ENCODE assay signal across 8 cellular contexts in genomic region chr19:6767081-6767356, GRCh38. TPM values are rescaled to one million over a fixed set of nuclear protein-coding genes. Genes with fewer than 3 reads are reported as not detected.
DNase-seq lines count a peak whose midpoint lies in the region; ATAC-seq and TF ChIP-seq lines count a peak whose summit lies in the region.

No MANE protein-coding gene starts in this region.

- peak overlapping the region; percentile 91 for H3K27ac Mint-ChIP-seq in activated naive CD4-positive, alpha-beta T cell treated with anti-CD3 and anti-CD28 coated beads for 36 hours
- H3K27ac Mint-ChIP-seq in activated naive CD4-positive, alpha-beta T cell treated with anti-CD3 and anti-CD28 coated beads, Interleukin-2, amount 50 U/mL, for 72 hours: peak overlapping the region; percentile 47 to 82

- peaks cover 6% of the 10 kb centered on the region for H3K36me3 Mint-ChIP-seq in activated naive CD4-positive, alpha-beta T cell treated with anti-CD3 and anti-CD28 coated beads for 36 hours (ENCODE audit: low read depth)
- H3K36me3 Mint-ChIP-seq in activated naive CD4-positive, alpha-beta T cell treated with anti-CD3 and anti-CD28 coated beads, Interleukin-2, amount 50 U/mL, for 72 hours: peaks cover 8 to 12% of the 10 kb centered on the region in 2 donors

- no peaks in the 10 kb centered on the region for H3K27me3 ChIP-seq in lung (ENCODE audit: control insufficient read depth, insufficient read depth)

- peak overlapping the region; percentile 19 for H3K4me3 ChIP-seq in lung

- CTCF ChIA-PET in activated naive CD4-positive, alpha-beta T cell treated with anti-CD3 and anti-CD28 coated beads for 36 hours (lab: Charles Lee): interaction anchor here (2.8 kb wide), 1 partner anchor 96 kb away, joined by 11 read pairs; no protein-coding TSS in a partner anchor

- H3K4me1 Mint-ChIP-seq in activated naive CD4-positive, alpha-beta T cell treated with anti-CD3 and anti-CD28 coated beads for 36 hours (ENCODE audit: low read depth): peaks cover 37% of the 10 kb centered on the region

- peak overlapping the region; percentile 94 for H3K4me3 Mint-ChIP-seq in activated naive CD4-positive, alpha-beta T cell treated with anti-CD3 and anti-CD28 coated beads for 36 hours

- H3K9me3 ChIP-seq in lung (ENCODE audit: control insufficient read depth in 2 of 2, insufficient read depth in 1 of 2, low read length in 1 of 2): no peaks in the 10 kb centered on the region

- no peaks in the 10 kb centered on the region for H3K27me3 Mint-ChIP-seq in activated naive CD4-positive, alpha-beta T cell treated with anti-CD3 and anti-CD28 coated beads for 36 hours (ENCODE audit: low read depth)

- 1% methylated on average over 15 of the region's 15 CpGs for WGBS in lung, 2 donors

- intact Hi-C loops in activated naive CD4-positive, alpha-beta T cell treated with anti-CD3 and anti-CD28 coated beads for 36 hours (cut with micrococcal nuclease): loop anchor here (1.0 kb wide), 8 partner anchors 14 to 395 kb away; partner anchors contain the start of genes ALKBH7 and GPR108

- peak overlapping the region in 1 of 2 donors; percentile 86 for H3K27ac ChIP-seq in lung (ENCODE audit: low read depth in 1 of 2, low read length in 1 of 2)

- TF ChIP-seq CTCF in lung (IDR thresholded peaks at IDR 0.05; ENCODE audit: control extremely low read depth, extremely low read depth): no peak

- peak; percentile 14 for ATAC-seq in HG03432 (IDR thresholded peaks at IDR 0.05; ENCODE audit: unreplicated experiment)
- peak; percentile 34 to 52 for ATAC-seq in activated naive CD4-positive, alpha-beta T cell treated with anti-CD3 and anti-CD28 coated beads, Interleukin-2, amount 50 U/mL, for 72 hours
- ATAC-seq in lung (ENCODE audit: insufficient read depth, low FRiP score): peak; percentile 12
- ATAC-seq in HG03469 (IDR thresholded peaks at IDR 0.05; ENCODE audit: unreplicated experiment): no peak

- H3K4me1 ChIP-seq in lung (ENCODE audit: control insufficient read depth in 2 of 2, insufficient read depth in 2 of 2, low read length in 2 of 2): peaks cover 0 to 9% of the 10 kb centered on the region in 2 donors

- no peaks in the 10 kb centered on the region for H3K36me3 ChIP-seq in lung (ENCODE audit: control insufficient read depth in 2 of 2, insufficient read depth in 2 of 2, low read length in 2 of 2)

- no peaks in the 10 kb centered on the region for H3K9me3 Mint-ChIP-seq in activated naive CD4-positive, alpha-beta T cell treated with anti-CD3 and anti-CD28 coated beads for 36 hours
- H3K9me3 Mint-ChIP-seq in activated naive CD4-positive, alpha-beta T cell treated with anti-CD3 and anti-CD28 coated beads, Interleukin-2, amount 50 U/mL, for 72 hours: no peaks in the 10 kb centered on the region

- no peak for DNase-seq in activated naive CD4-positive, alpha-beta T cell treated with anti-CD3 and anti-CD28 coated beads for 36 hours
- DNase-seq in activated naive CD4-positive, alpha-beta T cell treated with anti-CD3 and anti-CD28 coated beads, Interleukin-2, amount 50 U/mL, for 16 hours: no peak
- no peak for DNase-seq in activated naive CD4-positive, alpha-beta T cell treated with anti-CD3 and anti-CD28 coated beads, Interleukin-2, amount 50 U/mL, for 72 hours (ENCODE audit: low spot score in 2 of 2)
- DNase-seq in lung (ENCODE audit: low spot score): no peak
- DNase-seq in glomerular visceral epithelial cell (ENCODE audit: extremely low spot score): no peak
- no peak for DNase-seq in effector CD4-positive, alpha-beta T cell

RNA-seq across cellular contexts. Expression of gene SH2D3A, which starts 0.2 kb away (rescaled TPM):
- 10 to 100 TPM; 23.2 to 24.9 TPM for total RNA-seq in activated naive CD4-positive, alpha-beta T cell treated with anti-CD3 and anti-CD28 coated beads for 36 hours
- total RNA-seq in activated naive CD4-positive, alpha-beta T cell treated with anti-CD3 and anti-CD28 coated beads, Interleukin-2, amount 50 U/mL, for 72 hours: 10 to 100 TPM; 16.4 to 33.0 TPM
- total RNA-seq in lung: 10 to 100 TPM; 16.6 to 30.6 TPM
- 10 to 100 TPM; 21.2 to 24.2 TPM for polyA plus RNA-seq in lung

RNA-seq across cellular contexts. Expression of gene VAV1, which starts 5.5 kb away (rescaled TPM):
- 100 to 1,000 TPM in 1 of 2 experiments, 10 to 100 TPM in 1; 93.6 to 103 TPM for total RNA-seq in activated naive CD4-positive, alpha-beta T cell treated with anti-CD3 and anti-CD28 coated beads for 36 hours
- total RNA-seq in activated naive CD4-positive, alpha-beta T cell treated with anti-CD3 and anti-CD28 coated beads, Interleukin-2, amount 50 U/mL, for 72 hours: 100 to 1,000 TPM in 1 of 2 donors, 10 to 100 TPM in 1; 81.5 to 121 TPM
- 10 to 100 TPM; 15.4 to 28.4 TPM for total RNA-seq in lung
- polyA plus RNA-seq in lung: 10 to 100 TPM in 1 of 2 donors, 1 to 10 TPM in 1; 8.7 to 60.8 TPM

RNA-seq across cellular contexts. Expression of gene TRIP10, which starts 27.5 kb away (rescaled TPM):
- total RNA-seq in activated naive CD4-positive, alpha-beta T cell treated with anti-CD3 and anti-CD28 coated beads for 36 hours: 10 to 100 TPM; 56.2 to 61.1 TPM
- total RNA-seq in activated naive CD4-positive, alpha-beta T cell treated with anti-CD3 and anti-CD28 coated beads, Interleukin-2, amount 50 U/mL, for 72 hours: 100 to 1,000 TPM in 1 of 2 donors, 10 to 100 TPM in 1; 47.1 to 109 TPM
- total RNA-seq in lung: 10 to 100 TPM; 60.8 to 82.2 TPM
- 10 to 100 TPM; 77.4 to 97.3 TPM for polyA plus RNA-seq in lung

RNA-seq across cellular contexts. Expression of gene GPR108, which starts 29.6 kb away (rescaled TPM):
- total RNA-seq in activated naive CD4-positive, alpha-beta T cell treated with anti-CD3 and anti-CD28 coated beads for 36 hours: 10 to 100 TPM; 54.0 to 59.9 TPM
- total RNA-seq in activated naive CD4-positive, alpha-beta T cell treated with anti-CD3 and anti-CD28 coated beads, Interleukin-2, amount 50 U/mL, for 72 hours: 10 to 100 TPM; 45.4 to 91.8 TPM
- 10 to 100 TPM; 33.5 to 89.4 TPM for total RNA-seq in lung
- 10 to 100 TPM; 97.6 to 98.0 TPM for polyA plus RNA-seq in lung

RNA-seq across cellular contexts. Expression of gene C3, which starts 46.6 kb away (rescaled TPM):
- under 1 TPM; 0.81 to 0.94 TPM for total RNA-seq in activated naive CD4-positive, alpha-beta T cell treated with anti-CD3 and anti-CD28 coated beads for 36 hours
- total RNA-seq in activated naive CD4-positive, alpha-beta T cell treated with anti-CD3 and anti-CD28 coated beads, Interleukin-2, amount 50 U/mL, for 72 hours: under 1 TPM; 0.54 to 0.84 TPM
- 1,000 to 10,000 TPM; 1,072 to 1,612 TPM for total RNA-seq in lung
- polyA plus RNA-seq in lung: 1,000 to 10,000 TPM in 1 of 2 donors, 100 to 1,000 TPM in 1; 613 to 1,433 TPM
